ENCODE assay signal across 8 cellular contexts in the genomic region with DNA sequence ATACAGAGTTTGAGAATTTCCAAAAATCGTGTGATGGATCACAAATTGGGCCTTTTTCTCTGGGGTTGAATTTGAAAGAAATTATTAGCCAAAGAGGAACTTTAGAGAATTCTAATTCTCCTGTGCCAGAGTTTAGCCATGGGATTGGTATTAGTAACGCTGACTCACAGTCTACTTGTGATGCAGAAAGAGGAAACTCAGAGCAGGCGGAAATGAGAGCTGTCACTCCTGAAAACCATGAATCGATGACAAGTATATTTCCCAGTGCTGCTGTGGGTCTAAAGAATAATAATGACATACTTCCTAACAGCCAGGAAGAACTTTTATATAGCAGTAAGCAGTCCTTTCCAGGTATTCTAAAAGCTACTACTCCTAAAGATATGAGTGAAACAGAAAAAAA.
DNase-seq lines count a peak whose midpoint lies in the region; ATAC-seq, FAIRE-seq and TF ChIP-seq lines count a peak whose summit lies in the region.

No MANE protein-coding gene starts in this region.

- no peak overlapping the region for H2BK5ac ChIP-seq in mesenchymal stem cell (ENCODE audit: low read depth, low read length, poor library complexity, severe bottlenecking)

- peaks cover 3% of the 10 kb centered on the region for H3K36me3 Mint-ChIP-seq in activated naive CD8-positive, alpha-beta T cell

- H3K14ac ChIP-seq in mesenchymal stem cell (ENCODE audit: low read length in 2 of 2), result no peak overlapping the region

- H3K4me3 ChIP-seq in mesenchymal stem cell (ENCODE audit: insufficient read depth in 1 of 2, low read depth in 1 of 2, low read length in 2 of 2), result no peak overlapping the region
- no peak overlapping the region for H3K4me3 ChIP-seq in thyroid gland (replicated peaks in 1 of 3)

- no peak overlapping the region for H3K4ac ChIP-seq in mesenchymal stem cell (ENCODE audit: low read depth in 1 of 2, low read length in 2 of 2)

- H4K8ac ChIP-seq in mesenchymal stem cell (ENCODE audit: low read length), result no peak overlapping the region

- peak; percentile 72 for FAIRE-seq in GM12891 (lab: Jason Lieb, UNC)

- H3K4me1 ChIP-seq in mesenchymal stem cell (ENCODE audit: control insufficient read depth, insufficient read depth, low read depth, low read length) (no peaks in the 10 kb centered on the region), thyroid gland (no peaks in the 10 kb centered on the region)

- H2BK15ac ChIP-seq in mesenchymal stem cell (ENCODE audit: low read depth, poor library complexity, severe bottlenecking), result no peak overlapping the region

- H3K27ac ChIP-seq in mesenchymal stem cell (ENCODE audit: low read length, poor library complexity, severe bottlenecking), result peak overlapping the region; percentile 20
- no peak overlapping the region for H3K27ac ChIP-seq in thyroid gland

- ATAC-seq in HG03097 (IDR thresholded peaks at IDR 0.05; ENCODE audit: low FRiP score, unreplicated experiment), result no peak

- H2BK12ac ChIP-seq in mesenchymal stem cell (ENCODE audit: low read length in 2 of 2), result no peak overlapping the region

- peak overlapping the region; percentile 88 for H3K27ac Mint-ChIP-seq in activated naive CD8-positive, alpha-beta T cell

- H3K18ac ChIP-seq in mesenchymal stem cell (ENCODE audit: low read depth in 1 of 2, low read length in 2 of 2), result no peak overlapping the region

- intact Hi-C loops in thyroid gland (cut with DNase I), result no loop called here

- H2AFZ ChIP-seq in mesenchymal stem cell (ENCODE audit: low read depth, low read length), result no peak overlapping the region

- no peaks in the 10 kb centered on the region for H3K27me3 ChIP-seq in mesenchymal stem cell (ENCODE audit: control insufficient read depth in 1 of 2, insufficient read depth in 1 of 2, low read length in 2 of 2)
- no peaks in the 10 kb centered on the region for H3K27me3 ChIP-seq in thyroid gland

- H4K91ac ChIP-seq in mesenchymal stem cell (ENCODE audit: low read length), result no peak overlapping the region

- no peaks in the 10 kb centered on the region for H3K27me3 Mint-ChIP-seq in activated naive CD8-positive, alpha-beta T cell

- H3K36me3 ChIP-seq in mesenchymal stem cell (ENCODE audit: control insufficient read depth in 1 of 2, insufficient read depth in 2 of 2, low read depth in 1 of 2, low read length in 2 of 2) (peaks cover 2 to 6% of the 10 kb centered on the region in 2 experiments), thyroid gland (no peaks in the 10 kb centered on the region)

- 23% methylated on average over 3 of the region's 4 CpGs for WGBS in mesenchymal stem cell
- WGBS in thyroid gland, 2 donors, result 76 to 78% methylated on average over 4 of the region's 4 CpGs

- no peak for TF ChIP-seq POLR2A in GM12891 (IDR thresholded peaks at IDR 0.05; ENCODE audit: low read depth, low read length)
- TF ChIP-seq POLR2A in thyroid gland (IDR thresholded peaks at IDR 0.05), result no peak

- H3K9me3 ChIP-seq in mesenchymal stem cell (ENCODE audit: control insufficient read depth, low read length) (no peaks in the 10 kb centered on the region), thyroid gland (no peaks in the 10 kb centered on the region)

- no peak overlapping the region for H2AK5ac ChIP-seq in mesenchymal stem cell (ENCODE audit: low read length, severe bottlenecking)

- no peak for TF ChIP-seq CTCF in thyroid gland (IDR thresholded peaks at IDR 0.05)

- no peak overlapping the region for H3K4me2 ChIP-seq in mesenchymal stem cell (ENCODE audit: low read length, poor library complexity, severe bottlenecking)

- no peaks in the 10 kb centered on the region for H3K9me3 Mint-ChIP-seq in activated naive CD8-positive, alpha-beta T cell (ENCODE audit: low read depth)

- H3K4me3 Mint-ChIP-seq in activated naive CD8-positive, alpha-beta T cell, result peak overlapping the region; percentile 74

- peaks cover under 1% of the 10 kb centered on the region for H3K79me1 ChIP-seq in mesenchymal stem cell (replicated peaks; ENCODE audit: low read length, poor library complexity, severe bottlenecking)

- peaks cover 63% of the 10 kb centered on the region for H3K4me1 Mint-ChIP-seq in activated naive CD8-positive, alpha-beta T cell (ENCODE audit: low read depth)

- DNase-seq in GM12891 (ENCODE audit: insufficient read length, low spot score), result no peak
- DNase-seq in HS-5 (ENCODE audit: low read depth), result peak; percentile 62
- peak; percentile 78 for DNase-seq in mesenchymal stem cell
- no peak for DNase-seq in thyroid gland
- DNase-seq in NCI-H2029 treated with DMSO at 0.1 percent for 48 hours (lab: John Stamatoyannopoulos, UW), result no peak
- no peak for DNase-seq in NCI-H2227 (lab: John Stamatoyannopoulos, UW; ENCODE audit: unreplicated experiment)

- no peak overlapping the region for H2BK120ac ChIP-seq in mesenchymal stem cell (ENCODE audit: low read depth, low read length)

- H3K23ac ChIP-seq in mesenchymal stem cell (ENCODE audit: low read length in 2 of 2), result no peak overlapping the region

- H3K9ac ChIP-seq in mesenchymal stem cell (ENCODE audit: low read length), result peak overlapping the region; percentile 44

TF ChIP-seq in GM12891, 5 proteins besides CTCF, POLR2A, EP300 and RAD21:
- TF ChIP-seq POLR2AphosphoS5 (IDR thresholded peaks at IDR 0.05; ENCODE audit: low read depth, low read length) (no peak), SPI1 (IDR thresholded peaks at IDR 0.05; ENCODE audit: low read depth, low read length) (0 out of 2 replicates have a peak, but pooled peaks have one; percentile 25)

Comparison
In these comparisons a context has a peak if more than half of its experiments do, and no peak if none do; other contexts are left out.
1. DNase-seq: peak in HS-5 (single experiment) and mesenchymal stem cell (single experiment); none in GM12891 (single experiment), thyroid gland (0 of 2), NCI-H2029 treated with DMSO at 0.1 percent for 48 hours (single experiment) and NCI-H2227 (single experiment).